In genomic region chr5:42242829-42243485, GRCh38 we compare ENCODE assay signal across 12 cellular contexts.
"Had no signal": no experiment of that assay in that cellular context is flagged by ENCODE, and none has a peak within 500 bp of the region (broad histone marks: within the 10 kb centered on the region; RNA-seq: fewer than 3 reads in every experiment).

No MANE protein-coding gene starts in this region.

- H3K36me3 ChIP-seq: cardiac muscle cell, stomach, thyroid gland had no signal

- H3K27me3 ChIP-seq: cardiac muscle cell, stomach, thyroid gland had no signal

- H3K4me3 ChIP-seq: cardiac muscle cell, stomach, thyroid gland had no signal

- H3K9me3 ChIP-seq: stomach, thyroid gland had no signal

- H3K4me1 ChIP-seq: stomach, thyroid gland had no signal

- ATAC-seq: activated CD4-positive, alpha-beta T cell treated with anti-CD3 and anti-CD28 coated beads for 36 hours; T-helper 17 cell had no signal

- DNase-seq: activated CD4-positive, alpha-beta memory T cell treated with anti-CD3 and anti-CD28 coated beads, Interleukin-2, amount 10 ng/mL, durations not matched to agents 7 days and 5 days; activated CD4-positive, alpha-beta T cell treated with anti-CD3 and anti-CD28 coated beads for 36 hours; activated naive CD4-positive, alpha-beta T cell treated with anti-CD3 and anti-CD28 coated beads, Interleukin-2, amount 10 ng/mL, durations not matched to agents 7 days and 5 days; activated T-cell treated with anti-CD3 and anti-CD28 coated beads, Interleukin-2, amount 50 U/mL, for 24 hours; hypothalamus; stimulated activated CD4-positive, alpha-beta T cell treated with anti-CD3 and anti-CD28 coated beads, Interleukin-12 subunit alpha, Interleukin-12 subunit beta, amount 100 ng/mL, for 4 hours; stimulated activated CD4-positive, alpha-beta T cell treated with anti-CD3 and anti-CD28 coated beads, Interleukin-2, amount 100 ng/mL, for 24 hours; stomach; T-helper 17 cell had no signal

- H3K27ac ChIP-seq: cardiac muscle cell, epithelial cell of prostate, stomach had no signal
